In the genomic region with DNA sequence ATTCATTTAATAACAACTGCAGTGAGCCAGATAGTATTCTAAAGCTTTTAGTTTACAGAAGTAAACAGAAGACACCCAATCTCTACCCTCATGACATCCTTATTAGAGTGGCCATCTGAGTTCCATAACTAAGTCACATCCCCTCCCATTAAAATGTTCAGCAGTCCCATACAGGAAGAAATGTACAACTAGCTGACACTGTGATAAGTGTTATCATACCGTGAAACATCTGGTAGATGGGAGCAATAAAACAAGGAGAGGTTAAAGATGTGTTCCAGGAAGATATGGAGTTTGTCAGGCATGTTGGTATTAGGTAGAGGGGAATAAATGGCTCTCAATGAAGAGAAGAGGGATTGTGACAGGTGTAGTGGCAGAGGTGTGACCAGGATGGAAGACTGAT, we compare ENCODE assay signal across 2 cellular contexts.
TF ChIP-seq lines count a peak whose summit lies in the region.

No MANE protein-coding gene starts in this region.

TF ChIP-seq in IMR-90, 13 proteins besides CTCF, POLR2A, EP300 and RAD21:
- TF ChIP-seq RCOR1 (IDR thresholded peaks at IDR 0.05; ENCODE audit: insufficient replicate concordance, low read length), result no peak
- no peak for TF ChIP-seq FOS (IDR thresholded peaks at IDR 0.05; ENCODE audit: low read depth, low read length)
- TF ChIP-seq SMC3 (IDR thresholded peaks at IDR 0.05; ENCODE audit: low read depth, low read length), result no peak
- TF ChIP-seq BHLHE40 (IDR thresholded peaks at IDR 0.05; ENCODE audit: low read depth, low read length), result no peak
- no peak for TF ChIP-seq CHD1 (IDR thresholded peaks at IDR 0.05; ENCODE audit: low read depth, low read length)
- TF ChIP-seq, protein P1, sequence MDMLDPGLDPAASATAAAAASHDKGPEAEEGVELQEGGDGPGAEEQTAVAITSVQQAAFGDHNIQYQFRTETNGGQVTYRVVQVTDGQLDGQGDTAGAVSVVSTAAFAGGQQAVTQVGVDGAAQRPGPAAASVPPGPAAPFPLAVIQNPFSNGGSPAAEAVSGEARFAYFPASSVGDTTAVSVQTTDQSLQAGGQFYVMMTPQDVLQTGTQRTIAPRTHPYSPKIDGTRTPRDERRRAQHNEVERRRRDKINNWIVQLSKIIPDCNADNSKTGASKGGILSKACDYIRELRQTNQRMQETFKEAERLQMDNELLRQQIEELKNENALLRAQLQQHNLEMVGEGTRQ (IDR thresholded peaks at IDR 0.05; ENCODE audit: low read depth, low read length), result no peak
- no peak for TF ChIP-seq NFE2L2 (IDR thresholded peaks at IDR 0.05; ENCODE audit: low read depth, low read length)

TF ChIP-seq in endothelial cell of umbilical vein, 7 proteins besides CTCF, POLR2A, EP300 and RAD21:
- no peak for TF ChIP-seq MYC (IDR thresholded peaks at IDR 0.05; ENCODE audit: low read depth, low read length)
- no peak for TF ChIP-seq EZH2 (IDR thresholded peaks at IDR 0.05; ENCODE audit: borderline replicate concordance, low read depth, low read length, severe bottlenecking)
- TF ChIP-seq POLR2AphosphoS5 (IDR thresholded peaks at IDR 0.05; ENCODE audit: insufficient read depth, low read depth, low read length), result no peak
- TF ChIP-seq FOS (IDR thresholded peaks at IDR 0.05; ENCODE audit: borderline replicate concordance, insufficient read depth, low read length), result no peak
- TF ChIP-seq, protein P2, sequence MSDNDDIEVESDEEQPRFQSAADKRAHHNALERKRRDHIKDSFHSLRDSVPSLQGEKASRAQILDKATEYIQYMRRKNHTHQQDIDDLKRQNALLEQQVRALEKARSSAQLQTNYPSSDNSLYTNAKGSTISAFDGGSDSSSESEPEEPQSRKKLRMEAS (IDR thresholded peaks at IDR 0.05; ENCODE audit: insufficient read depth, insufficient read length), result no peak
- no peak for TF ChIP-seq JUN (IDR thresholded peaks at IDR 0.05; ENCODE audit: borderline replicate concordance, insufficient read depth, insufficient read length, low read depth)
- TF ChIP-seq GATA2 (IDR thresholded peaks at IDR 0.05; ENCODE audit: insufficient read depth, insufficient read length, low read depth, low read length), result no peak
